19 cellular contexts compared by ENCODE assay signal in the genomic region with DNA sequence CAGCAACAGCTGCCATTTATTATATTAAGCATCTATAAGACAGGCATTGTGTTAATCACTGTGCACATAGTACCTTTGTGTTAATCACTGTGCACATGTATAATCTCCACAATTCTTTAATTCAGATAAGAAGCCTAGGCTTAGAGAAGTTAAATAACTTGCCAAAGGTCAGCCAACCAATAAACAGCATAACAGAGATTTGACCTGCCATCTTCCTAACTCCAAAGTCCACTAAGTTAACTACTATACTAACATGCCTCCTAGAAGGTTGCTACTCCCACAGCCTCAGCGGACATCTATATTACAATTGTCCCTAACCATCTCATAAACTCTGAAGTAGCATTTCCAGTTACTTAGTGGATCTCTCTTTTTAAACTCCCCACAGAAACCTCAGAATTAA. TPM values are rescaled to one million over a fixed set of nuclear protein-coding genes. Genes with fewer than 3 reads are reported as not detected.
A peak's percentile ranks its signal among the peaks of the same experiment; 100 is the strongest.
DNase-seq lines count a peak whose midpoint lies in the region; ATAC-seq and TF ChIP-seq lines count a peak whose summit lies in the region.
"Had no signal": no experiment of that assay in that cellular context is flagged by ENCODE, and none has a peak within 500 bp of the region (broad histone marks: within the 10 kb centered on the region; RNA-seq: fewer than 3 reads in every experiment).

No MANE protein-coding gene starts in this region.

- H4K20me1 ChIP-seq in SK-N-SH (ENCODE audit: insufficient read depth), result no peaks in the 10 kb centered on the region

- no peak overlapping the region for H3K4me3 ChIP-seq in CD8-positive, alpha-beta T cell (ENCODE audit: low read depth, low read length)
- no peak overlapping the region for H3K4me3 ChIP-seq in Jurkat, Clone E6-1 (ENCODE audit: low read length)
- H3K4me3 ChIP-seq in SK-N-SH (ENCODE audit: low read depth in 2 of 2, low read length in 1 of 2), result no peak overlapping the region
- H3K4me3 ChIP-seq: BLaER1 treated with 17β-estradiol and CSF1 and Interleukin-3, amounts not matched to agents 10 nM and 100 nM; Peyer's patch had no signal

- no peaks in the 10 kb centered on the region for H3K36me3 ChIP-seq in CD8-positive, alpha-beta T cell (ENCODE audit: insufficient read depth, low read length)
- no peaks in the 10 kb centered on the region for H3K36me3 ChIP-seq in SK-N-SH (replicated peaks in 1 of 2; ENCODE audit: control insufficient read depth in 1 of 2, insufficient read depth in 2 of 2, low read length in 1 of 2)
- H3K36me3 ChIP-seq: BLaER1 treated with 17β-estradiol and CSF1 and Interleukin-3, amounts not matched to agents 10 nM and 100 nM; Peyer's patch had no signal

- H3K27me3 ChIP-seq in CD8-positive, alpha-beta T cell (ENCODE audit: insufficient read depth, low read length), result no peaks in the 10 kb centered on the region
- H3K27me3 ChIP-seq in SK-N-SH (ENCODE audit: insufficient read depth), result no peaks in the 10 kb centered on the region
- H3K27me3 ChIP-seq: BLaER1 treated with 17β-estradiol and CSF1 and Interleukin-3, amounts not matched to agents 10 nM and 100 nM; Peyer's patch had no signal

- intact Hi-C loops in CD8-positive, alpha-beta T cell (cut with DNase I, micrococcal nuclease), result loop anchor here (5.0 to 10.0 kb wide), 3 partner anchors 814 to 941 kb away; partner anchors contain the start of gene MDGA1 (in 2 of the 2)
- intact Hi-C loops in left colon (cut with DNase I, micrococcal nuclease), result no loop called here

- H3K27ac Mint-ChIP-seq in CD8-positive, alpha-beta T cell, result peak overlapping the region; percentile 11
- peak overlapping the region; percentile 0 for H3K27ac Mint-ChIP-seq in stimulated activated effector memory CD8-positive, alpha-beta T cell treated with anti-CD3 and anti-CD28 coated beads, Interleukin-12 subunit alpha, Interleukin-12 subunit beta, amount 100 ng/mL, for 72 hours

- H3K9me3 Mint-ChIP-seq in CD8-positive, alpha-beta T cell, result no peaks in the 10 kb centered on the region
- no peaks in the 10 kb centered on the region for H3K9me3 Mint-ChIP-seq in stimulated activated effector memory CD8-positive, alpha-beta T cell treated with anti-CD3 and anti-CD28 coated beads, Interleukin-12 subunit alpha, Interleukin-12 subunit beta, amount 100 ng/mL, for 72 hours
- H3K9me3 Mint-ChIP-seq: CD8-positive, alpha-beta memory T cell had no signal

- no peak overlapping the region for H3K9ac ChIP-seq in SK-N-SH
- H3K9ac ChIP-seq: BLaER1 treated with 17β-estradiol and CSF1 and Interleukin-3, amounts not matched to agents 10 nM and 100 nM had no signal

- WGBS in SK-N-SH (ENCODE audit: low lambda C conversion rate), result 50% methylated on average over 1 of the region's 1 CpG

- H3K9me2 ChIP-seq in SK-N-SH, result no peaks in the 10 kb centered on the region

- no peak overlapping the region for H2AFZ ChIP-seq in SK-N-SH (ENCODE audit: low read depth)

- TF ChIP-seq CTCF in CD8-positive, alpha-beta T cell (IDR thresholded peaks at IDR 0.05), result no peak
- TF ChIP-seq CTCF in SK-N-SH (IDR thresholded peaks at IDR 0.05), result no peak

- CTCF ChIA-PET in CD8-positive, alpha-beta T cell (lab: Charles Lee), result no interaction called here
- CTCF ChIA-PET in SK-N-SH (lab: Yijun Ruan, JAX), result no interaction called here

- H3K27me3 Mint-ChIP-seq in CD8-positive, alpha-beta T cell (ENCODE audit: low read depth), result no peaks in the 10 kb centered on the region
- H3K27me3 Mint-ChIP-seq: CD8-positive, alpha-beta memory T cell; IgD-negative memory B cell had no signal

- H3K4me2 ChIP-seq in SK-N-SH, result no peak overlapping the region

- peaks cover 4% of the 10 kb centered on the region for H3F3A ChIP-seq in SK-N-SH (replicated peaks; ENCODE audit: insufficient read depth)

- peaks cover 28% of the 10 kb centered on the region for H3K4me1 ChIP-seq in CD8-positive, alpha-beta T cell (ENCODE audit: insufficient read depth, low read length)
- H3K4me1 ChIP-seq in SK-N-SH (ENCODE audit: control insufficient read depth in 1 of 2, insufficient read depth in 2 of 2, low read depth in 1 of 2, low read length in 1 of 2), result peaks cover 0 to 9% of the 10 kb centered on the region in 2 experiments; a peak in 2 of 4 replicates

- no peak for TF ChIP-seq RAD21 in SK-N-SH (IDR thresholded peaks at IDR 0.05; ENCODE audit: low read length)

- H3K4me3 Mint-ChIP-seq in CD8-positive, alpha-beta T cell, result no peak overlapping the region
- no peak overlapping the region for H3K4me3 Mint-ChIP-seq in stimulated activated effector memory CD8-positive, alpha-beta T cell treated with anti-CD3 and anti-CD28 coated beads, Interleukin-12 subunit alpha, Interleukin-12 subunit beta, amount 100 ng/mL, for 72 hours
- H3K4me3 Mint-ChIP-seq: IgD-negative memory B cell had no signal

- TF ChIP-seq EP300 in SK-N-SH (IDR thresholded peaks at IDR 0.05; ENCODE audit: borderline replicate concordance in 1 of 2, low read depth in 1 of 2, low read length in 1 of 2), result no peak

- ATAC-seq in CD8-positive, alpha-beta T cell, result no peak
- ATAC-seq in left colon, result peak; percentile 60
- ATAC-seq in stimulated activated effector memory CD8-positive, alpha-beta T cell treated with anti-CD3 and anti-CD28 coated beads, Interleukin-12 subunit alpha, Interleukin-12 subunit beta, amount 100 ng/mL, for 72 hours, result no peak

- peaks cover 66% of the 10 kb centered on the region for H3K4me1 Mint-ChIP-seq in CD8-positive, alpha-beta T cell (ENCODE audit: low read depth)
- H3K4me1 Mint-ChIP-seq in stimulated activated effector memory CD8-positive, alpha-beta T cell treated with anti-CD3 and anti-CD28 coated beads, Interleukin-12 subunit alpha, Interleukin-12 subunit beta, amount 100 ng/mL, for 72 hours, result peaks cover 49% of the 10 kb centered on the region

- no peak overlapping the region for H3K27ac ChIP-seq in CD8-positive, alpha-beta T cell (ENCODE audit: low read depth, low read length)
- no peak overlapping the region for H3K27ac ChIP-seq in SK-N-SH (ENCODE audit: low read depth in 2 of 2, low read length in 1 of 2)
- H3K27ac ChIP-seq: BLaER1 treated with 17β-estradiol and CSF1 and Interleukin-3, amounts not matched to agents 10 nM and 100 nM had no signal

- H3K36me3 Mint-ChIP-seq in CD8-positive, alpha-beta T cell, result peaks cover 8% of the 10 kb centered on the region
- H3K36me3 Mint-ChIP-seq in stimulated activated effector memory CD8-positive, alpha-beta T cell treated with anti-CD3 and anti-CD28 coated beads, Interleukin-12 subunit alpha, Interleukin-12 subunit beta, amount 100 ng/mL, for 72 hours, result no peaks in the 10 kb centered on the region
- H3K36me3 Mint-ChIP-seq: IgD-negative memory B cell had no signal

- POLR2A ChIA-PET in CD8-positive, alpha-beta T cell (lab: Charles Lee), result no interaction called here
- POLR2A ChIA-PET in SK-N-SH (lab: Yijun Ruan, JAX), result no interaction called here

- no peak for DNase-seq in CD8-positive, alpha-beta T cell
- DNase-seq in Jurkat, Clone E6-1 (ENCODE audit: low read depth, low spot score), result peak; percentile 11
- no peak for DNase-seq in left colon
- DNase-seq in stimulated activated effector memory CD8-positive, alpha-beta T cell treated with anti-CD3 and anti-CD28 coated beads, Interleukin-12 subunit alpha, Interleukin-12 subunit beta, amount 100 ng/mL, for 72 hours (ENCODE audit: low spot score in 2 of 2), result no peak
- DNase-seq in SK-N-SH, result no peak
- DNase-seq in AG08396 (ENCODE audit: low spot score), result no peak
- no peak for DNase-seq in GDM1 (lab: John Stamatoyannopoulos, UW)
- DNase-seq: CD8-positive, alpha-beta memory T cell; EL; Kasumi-1; NCI-H1694; NCI-H2081; NCI-H2171; NCI-H345; NCI-H524; NCI-H774; Peyer's patch had no signal

- no peaks in the 10 kb centered on the region for H3K9me3 ChIP-seq in CD8-positive, alpha-beta T cell (ENCODE audit: low read length)
- H3K9me3 ChIP-seq in SK-N-SH, result no peaks in the 10 kb centered on the region
- H3K9me3 ChIP-seq: Peyer's patch had no signal

- H3K79me2 ChIP-seq in SK-N-SH (ENCODE audit: insufficient read depth), result peaks cover 27% of the 10 kb centered on the region

TF ChIP-seq in SK-N-SH, 30 proteins besides CTCF, POLR2A, EP300 and RAD21:
- TF ChIP-seq GATA2 (CRISPR knock-in tag; IDR thresholded peaks at IDR 0.05) (no peak), FOSL2 (IDR thresholded peaks at IDR 0.05; ENCODE audit: borderline replicate concordance, low read depth) (no peak), FOXJ3 (CRISPR knock-in tag; IDR thresholded peaks at IDR 0.05) (no peak)
- TF ChIP-seq, protein P1, sequence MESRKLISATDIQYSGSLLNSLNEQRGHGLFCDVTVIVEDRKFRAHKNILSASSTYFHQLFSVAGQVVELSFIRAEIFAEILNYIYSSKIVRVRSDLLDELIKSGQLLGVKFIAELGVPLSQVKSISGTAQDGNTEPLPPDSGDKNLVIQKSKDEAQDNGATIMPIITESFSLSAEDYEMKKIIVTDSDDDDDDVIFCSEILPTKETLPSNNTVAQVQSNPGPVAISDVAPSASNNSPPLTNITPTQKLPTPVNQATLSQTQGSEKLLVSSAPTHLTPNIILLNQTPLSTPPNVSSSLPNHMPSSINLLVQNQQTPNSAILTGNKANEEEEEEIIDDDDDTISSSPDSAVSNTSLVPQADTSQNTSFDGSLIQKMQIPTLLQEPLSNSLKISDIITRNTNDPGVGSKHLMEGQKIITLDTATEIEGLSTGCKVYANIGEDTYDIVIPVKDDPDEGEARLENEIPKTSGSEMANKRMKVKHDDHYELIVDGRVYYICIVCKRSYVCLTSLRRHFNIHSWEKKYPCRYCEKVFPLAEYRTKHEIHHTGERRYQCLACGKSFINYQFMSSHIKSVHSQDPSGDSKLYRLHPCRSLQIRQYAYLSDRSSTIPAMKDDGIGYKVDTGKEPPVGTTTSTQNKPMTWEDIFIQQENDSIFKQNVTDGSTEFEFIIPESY (IDR thresholded peaks at IDR 0.05; ENCODE audit: borderline replicate concordance, low read depth), result no peak
- TF ChIP-seq, protein P2, sequence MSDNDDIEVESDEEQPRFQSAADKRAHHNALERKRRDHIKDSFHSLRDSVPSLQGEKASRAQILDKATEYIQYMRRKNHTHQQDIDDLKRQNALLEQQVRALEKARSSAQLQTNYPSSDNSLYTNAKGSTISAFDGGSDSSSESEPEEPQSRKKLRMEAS (IDR thresholded peaks at IDR 0.05; ENCODE audit: low read depth), result no peak

RNA-seq across cellular contexts. Expression of gene BTBD9, which starts 3.7 kb away (rescaled TPM):
- total RNA-seq in CD8-positive, alpha-beta T cell, result 10 to 100 TPM; 54.2 to 54.5 TPM
- 2.6 TPM for polyA plus RNA-seq in Jurkat, Clone E6-1 (2012; ENCODE audit: insufficient read depth, insufficient read length)
- total RNA-seq in left colon, result 10 to 100 TPM; 26.1 to 31.3 TPM
- 2.2 and 3.2 TPM in 2 replicates for polyA plus RNA-seq in SK-N-SH (2012; rRNA removed)
- polyA plus RNA-seq in SK-N-SH (2012; cell fraction: cytosol; rRNA removed), result 1.8 and 2.2 TPM in 2 replicates
- 3.1 and 3.6 TPM in 2 replicates for polyA plus RNA-seq in SK-N-SH (2012; cell fraction: nucleus; rRNA removed)

Comparison
In these comparisons a context has a peak if more than half of its experiments do, and no peak if none do; other contexts are left out.
1. intact Hi-C loops: an anchor here in CD8-positive, alpha-beta T cell (5.0 to 10.0 kb wide); none called in left colon.